In genomic region chr1:101567582-101568189, GRCh38 we compare ENCODE assay signal across 8 cellular contexts.
DNase-seq lines count a peak whose midpoint lies in the region; ATAC-seq and TF ChIP-seq lines count a peak whose summit lies in the region.

No MANE protein-coding gene starts in this region.

- H3K9me3 Mint-ChIP-seq in CD8-positive, alpha-beta memory T cell: peaks cover 0 to 8% (median 6%) of the 10 kb centered on the region in 5 donors
- H3K9me3 Mint-ChIP-seq in activated T-cell treated with anti-CD3 and anti-CD28 coated beads, Interleukin-2, amount 50 U/mL, for 24 hours: peaks cover 4% of the 10 kb centered on the region

- intact Hi-C loops in spleen (cut with DNase I; ENCODE audit: low total_unique reads): no loop called here

- peak; percentile 96 for ATAC-seq in GM19035 (IDR thresholded peaks at IDR 0.05; ENCODE audit: unreplicated experiment)
- peak; percentile 94 for ATAC-seq in HG03097 (IDR thresholded peaks at IDR 0.05; ENCODE audit: low FRiP score, unreplicated experiment)

- peak; percentile 10 to 54 (median 12) for DNase-seq in CD8-positive, alpha-beta memory T cell
- DNase-seq in NT2/D1 (ENCODE audit: low read depth, low spot score): peak; percentile 16
- DNase-seq in activated T-cell treated with anti-CD3 and anti-CD28 coated beads, Interleukin-2, amount 50 U/mL, for 24 hours: peak; percentile 55
- DNase-seq in foreskin fibroblast: peak in 1 of 2 donors; percentile 0
- no peak for DNase-seq in spleen
- DNase-seq in hippocampal formation (lab: John Stamatoyannopoulos, UW): no peak

- no peaks in the 10 kb centered on the region for H3K4me1 ChIP-seq in CD8-positive, alpha-beta memory T cell (ENCODE audit: insufficient read depth, low read length)
- no peaks in the 10 kb centered on the region for H3K4me1 ChIP-seq in NT2/D1 (ENCODE audit: insufficient read depth, insufficient read length)
- no peaks in the 10 kb centered on the region for H3K4me1 ChIP-seq in spleen

- no peak overlapping the region for H3K4me3 ChIP-seq in CD8-positive, alpha-beta memory T cell (ENCODE audit: low read length)
- H3K4me3 ChIP-seq in NT2/D1 (ENCODE audit: insufficient read length, low read depth) (no peak overlapping the region), foreskin fibroblast (ENCODE audit: low read depth in 1 of 2, low read length in 2 of 2) (no peak overlapping the region), spleen (no peak overlapping the region)

- no peak overlapping the region for H3K27ac Mint-ChIP-seq in CD8-positive, alpha-beta memory T cell
- no peak overlapping the region for H3K27ac Mint-ChIP-seq in activated T-cell treated with anti-CD3 and anti-CD28 coated beads, Interleukin-2, amount 50 U/mL, for 24 hours

- POLR2A ChIA-PET in CD8-positive, alpha-beta memory T cell (lab: Charles Lee): interaction anchor here (1.0 kb wide), 1 partner anchor 258 kb away, joined by 4 read pairs; no protein-coding TSS in a partner anchor

- no peaks in the 10 kb centered on the region for H3K4me1 Mint-ChIP-seq in CD8-positive, alpha-beta memory T cell
- H3K4me1 Mint-ChIP-seq in activated T-cell treated with anti-CD3 and anti-CD28 coated beads, Interleukin-2, amount 50 U/mL, for 24 hours (ENCODE audit: low read depth): peaks cover 6% of the 10 kb centered on the region

- peaks cover 0 to 2% (median 0%) of the 10 kb centered on the region in 3 donors for H3K36me3 Mint-ChIP-seq in CD8-positive, alpha-beta memory T cell
- H3K36me3 Mint-ChIP-seq in activated T-cell treated with anti-CD3 and anti-CD28 coated beads, Interleukin-2, amount 50 U/mL, for 24 hours (ENCODE audit: low read depth): no peaks in the 10 kb centered on the region

- H3K27me3 ChIP-seq in CD8-positive, alpha-beta memory T cell (ENCODE audit: insufficient read depth, low read length, poor library complexity, severe bottlenecking): no peaks in the 10 kb centered on the region
- H3K27me3 ChIP-seq in NT2/D1 (ENCODE audit: insufficient read depth, insufficient read length): no peaks in the 10 kb centered on the region
- no peaks in the 10 kb centered on the region for H3K27me3 ChIP-seq in spleen (replicated peaks in 1 of 7)

- 46 to 50% (median 49%) methylated on average over 4 of the region's 4 CpGs for WGBS in spleen, 5 donors

- H3K9me3 ChIP-seq in CD8-positive, alpha-beta memory T cell (ENCODE audit: low read length): no peaks in the 10 kb centered on the region
- peaks cover 16% of the 10 kb centered on the region for H3K9me3 ChIP-seq in NT2/D1 (ENCODE audit: insufficient read depth, low read length)
- H3K9me3 ChIP-seq in spleen: peaks cover 0 to 12% (median 4%) of the 10 kb centered on the region in 8 donors

- H3K27ac ChIP-seq in CD8-positive, alpha-beta memory T cell (ENCODE audit: low read depth, low read length): no peak overlapping the region
- no peak overlapping the region for H3K27ac ChIP-seq in spleen

- CTCF ChIA-PET in CD8-positive, alpha-beta memory T cell (lab: Charles Lee): interaction anchor here (1.0 to 1.8 kb wide), 4 partner anchors 8 to 258 kb away, joined by 3 to 8 read pairs (median 6); no protein-coding TSS in a partner anchor

- H3K27me3 Mint-ChIP-seq in CD8-positive, alpha-beta memory T cell: peaks cover 2 to 27% of the 10 kb centered on the region in 2 donors
- peaks cover 7% of the 10 kb centered on the region for H3K27me3 Mint-ChIP-seq in activated T-cell treated with anti-CD3 and anti-CD28 coated beads, Interleukin-2, amount 50 U/mL, for 24 hours

- no peak for TF ChIP-seq POLR2A in spleen (IDR thresholded peaks at IDR 0.05)

- no peak overlapping the region for H3K4me3 Mint-ChIP-seq in CD8-positive, alpha-beta memory T cell
- no peak overlapping the region for H3K4me3 Mint-ChIP-seq in activated T-cell treated with anti-CD3 and anti-CD28 coated beads, Interleukin-2, amount 50 U/mL, for 24 hours

- TF ChIP-seq CTCF in foreskin fibroblast (IDR thresholded peaks at IDR 0.05; ENCODE audit: low read depth, low read length) (peak; percentile 90), spleen (IDR thresholded peaks at IDR 0.05 in 8 of 11, conservative IDR thresholded peaks at IDR 0.05 in 3 of 11) (peak; percentile 38 to 85 (median 73))

- H3K9ac ChIP-seq in NT2/D1 (ENCODE audit: insufficient read length, low read depth): no peak overlapping the region

- H3K36me3 ChIP-seq in CD8-positive, alpha-beta memory T cell (ENCODE audit: insufficient read depth, low read length): no peaks in the 10 kb centered on the region
- no peaks in the 10 kb centered on the region for H3K36me3 ChIP-seq in NT2/D1 (ENCODE audit: insufficient read depth, insufficient read length, low read length)
- no peaks in the 10 kb centered on the region for H3K36me3 ChIP-seq in spleen

Comparison
In these comparisons a context has a peak if more than half of its experiments do, and no peak if none do; other contexts are left out.
1. DNase-seq: peak in CD8-positive, alpha-beta memory T cell (5 of 5), NT2/D1 (single experiment) and activated T-cell treated with anti-CD3 and anti-CD28 coated beads, Interleukin-2, amount 50 U/mL, for 24 hours (single experiment); none in spleen (single experiment) and hippocampal formation (0 of 2).